ENCODE assay signal across 8 cellular contexts in the genomic region with DNA sequence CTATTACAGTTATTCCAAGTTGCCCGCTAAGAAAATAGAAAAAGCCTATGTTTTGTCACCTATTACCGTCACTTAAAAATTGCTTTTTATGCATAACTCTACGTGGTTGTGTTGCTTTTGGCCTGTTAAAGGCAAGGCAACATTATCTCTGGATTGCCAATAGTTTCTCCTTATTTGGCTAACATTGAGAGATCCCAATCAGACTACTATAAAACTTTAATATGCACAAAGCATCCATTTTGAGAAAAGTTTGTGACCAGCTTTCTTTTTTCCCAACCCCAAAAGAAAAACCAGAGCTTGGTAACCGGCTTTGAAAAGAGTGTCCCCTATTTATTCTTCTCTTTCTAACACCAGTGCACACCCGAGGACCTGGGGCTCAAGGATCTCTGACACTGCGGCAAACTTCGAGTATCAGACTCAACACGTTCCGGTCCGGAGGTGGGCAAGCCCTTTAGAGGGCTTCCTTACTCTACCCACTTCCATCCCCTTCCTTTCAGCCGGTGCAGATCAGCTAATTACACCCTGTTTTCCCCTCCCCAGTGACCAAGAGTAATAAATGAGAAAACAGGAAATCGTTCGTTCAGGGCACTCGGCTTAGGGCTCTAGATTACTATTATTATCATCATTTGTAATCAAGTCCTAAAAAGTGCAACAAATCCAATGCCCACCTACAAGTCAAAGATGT. TPM values are rescaled to one million over a fixed set of nuclear protein-coding genes. Genes with fewer than 3 reads are reported as not detected.
DNase-seq lines count a peak whose midpoint lies in the region; ATAC-seq and TF ChIP-seq lines count a peak whose summit lies in the region.

No MANE protein-coding gene starts in this region.

- H3K4me3 Mint-ChIP-seq in activated T-cell treated with anti-CD3 and anti-CD28 coated beads, Interleukin-2, amount 50 U/mL, for 72 hours, result peak overlapping the region; percentile 89 to 91

- no peak for TF ChIP-seq CTCF in AG04449 (IDR thresholded peaks at IDR 0.05; ENCODE audit: insufficient read depth, low read length, missing control alignments)

- peak; percentile 18 for ATAC-seq in GM18873 (IDR thresholded peaks at IDR 0.05; ENCODE audit: low FRiP score, unreplicated experiment)
- ATAC-seq in activated T-cell treated with anti-CD3 and anti-CD28 coated beads, Interleukin-2, amount 50 U/mL, for 72 hours (replicated peaks in 1 of 2), result peak in 1 of 2 donors; percentile 11
- no peak for ATAC-seq in HG03432 (IDR thresholded peaks at IDR 0.05; ENCODE audit: unreplicated experiment)

- DNase-seq in AG04449 (ENCODE audit: low read depth, low spot score) (no peak), KBM-7 (peak; percentile 62), glomerular visceral epithelial cell (ENCODE audit: extremely low spot score) (peak; percentile 23), pons (ENCODE audit: low spot score) (peak; percentile 48)
- peak; percentile 2 to 18 for DNase-seq in activated T-cell treated with anti-CD3 and anti-CD28 coated beads, Interleukin-2, amount 50 U/mL, for 72 hours
- DNase-seq in stimulated activated CD4-positive, alpha-beta T cell treated with anti-CD3 and anti-CD28 coated beads, Interleukin-4, amount 100 ng/mL, for 1 hour, result no peak

- POLR2A ChIA-PET in AG04449 (lab: Yijun Ruan, JAX), result interaction anchor here (0.9 kb wide), 1 partner anchor 106 kb away, joined by 3 read pairs; no protein-coding TSS in a partner anchor

- peaks cover 8 to 10% of the 10 kb centered on the region in 2 donors for H3K36me3 Mint-ChIP-seq in activated T-cell treated with anti-CD3 and anti-CD28 coated beads, Interleukin-2, amount 50 U/mL, for 72 hours (ENCODE audit: insufficient read depth in 2 of 2)

- H3K27ac Mint-ChIP-seq in activated T-cell treated with anti-CD3 and anti-CD28 coated beads, Interleukin-2, amount 50 U/mL, for 72 hours, result peak overlapping the region; percentile 93

- H3K4me3 ChIP-seq in AG04449 (ENCODE audit: low read depth, low read length), result peak overlapping the region; percentile 92

- no peaks in the 10 kb centered on the region for H3K27me3 Mint-ChIP-seq in activated T-cell treated with anti-CD3 and anti-CD28 coated beads, Interleukin-2, amount 50 U/mL, for 72 hours (ENCODE audit: low read depth)

- CTCF ChIA-PET in AG04449 (lab: Yijun Ruan, JAX), result interaction anchor here (0.6 to 1.7 kb wide), 4 partner anchors 9 to 264 kb away, joined by 3 to 8 read pairs (median 3); no protein-coding TSS in a partner anchor

- no peaks in the 10 kb centered on the region for H3K9me3 Mint-ChIP-seq in activated T-cell treated with anti-CD3 and anti-CD28 coated beads, Interleukin-2, amount 50 U/mL, for 72 hours

- in situ Hi-C loops in KBM-7 (cut with MboI; ENCODE audit: low pct_unique_long_range_greater_than_20kb, low sequenced_read_pairs), result no loop called here

- H3K4me1 Mint-ChIP-seq in activated T-cell treated with anti-CD3 and anti-CD28 coated beads, Interleukin-2, amount 50 U/mL, for 72 hours (ENCODE audit: low read depth), result peaks cover 40% of the 10 kb centered on the region

RNA-seq across cellular contexts. Expression of a gene that starts 1.2 kb away (rescaled TPM):
- 10 to 100 TPM; 66.6 to 67.5 TPM for total RNA-seq in activated T-cell treated with anti-CD3 and anti-CD28 coated beads, Interleukin-2, amount 50 U/mL, for 72 hours

Comparison
In these comparisons a context has a peak if more than half of its experiments do, and no peak if none do; other contexts are left out.
1. DNase-seq: peak in KBM-7 (single experiment), activated T-cell treated with anti-CD3 and anti-CD28 coated beads, Interleukin-2, amount 50 U/mL, for 72 hours (2 of 2), glomerular visceral epithelial cell (single experiment) and pons (single experiment); none in AG04449 (single experiment) and stimulated activated CD4-positive, alpha-beta T cell treated with anti-CD3 and anti-CD28 coated beads, Interleukin-4, amount 100 ng/mL, for 1 hour (single experiment).